Comparison of ENCODE assay signal across 20 cellular contexts in genomic region chr4:166293551-166293950, GRCh38.
"Had no signal": no experiment of that assay in that cellular context is flagged by ENCODE, and none has a peak within 500 bp of the region (broad histone marks: within the 10 kb centered on the region; RNA-seq: fewer than 3 reads in every experiment).

No MANE protein-coding gene starts in this region.

- H3K4me3 ChIP-seq: body of pancreas, coronary artery, esophagus muscularis mucosa, lower lobe of right lung, pancreas, right lobe of liver, smooth muscle cell, stomach, testis had no signal

- DNase-seq: activated CD4-positive, alpha-beta T cell treated with anti-CD3 and anti-CD28 coated beads for 36 hours; activated CD4-positive, alpha-beta T cell treated with anti-CD3 and anti-CD28 coated beads, Interleukin-2, amount 50 U/mL, for 48 hours; activated T-cell treated with anti-CD3 and anti-CD28 coated beads for 4 hours; amygdala; body of pancreas; effector CD8-positive, alpha-beta T cell; hippocampal formation; islet precursor cell; lower lobe of right lung; natural killer cell; pancreas; right lobe of liver; stimulated activated CD4-positive, alpha-beta T cell treated with anti-CD3 and anti-CD28 coated beads, Interleukin-4, amount 100 ng/mL, for 24 hours; stomach; testis had no signal

- ATAC-seq: activated CD4-positive, alpha-beta T cell treated with anti-CD3 and anti-CD28 coated beads for 36 hours; body of pancreas; foreskin keratinocyte; lower lobe of right lung; natural killer cell; pancreas; right lobe of liver; stimulated activated effector memory CD8-positive, alpha-beta T cell treated with anti-CD3 and anti-CD28 coated beads, Interleukin-12 subunit alpha, Interleukin-12 subunit beta, amount 100 ng/mL, for 72 hours had no signal

- H3K36me3 ChIP-seq: esophagus muscularis mucosa, lower lobe of right lung, pancreas, right lobe of liver, stomach had no signal

- H3K27me3 ChIP-seq: body of pancreas, esophagus muscularis mucosa, foreskin keratinocyte, pancreas, right lobe of liver, stomach, testis had no signal
